Comparison of ENCODE assay signal across 2 cellular contexts in genomic region chr1:28755701-28756100, GRCh38.
TF ChIP-seq lines count a peak whose summit lies in the region.

No MANE protein-coding gene starts in this region.

TF ChIP-seq in SK-N-SH, 30 proteins besides CTCF, POLR2A, EP300 and RAD21 (continued from another document):
- TF ChIP-seq REST (IDR thresholded peaks at IDR 0.05; ENCODE audit: low read depth, low read length) (no peak), MXI1 (IDR thresholded peaks at IDR 0.05; ENCODE audit: low read depth, low read length) (no peak), USF1 (IDR thresholded peaks at IDR 0.05; ENCODE audit: borderline replicate concordance, low read depth) (no peak), ZBTB33 (IDR thresholded peaks at IDR 0.05; ENCODE audit: borderline replicate concordance, low read depth) (no peak), TAF1 (IDR thresholded peaks at IDR 0.05; ENCODE audit: borderline replicate concordance, low read depth, low read length) (no peak), CHD2 (IDR thresholded peaks at IDR 0.05; ENCODE audit: low read length, partially characterized antibody) (no peak)

TF ChIP-seq in SK-N-SH treated with all-trans-retinoic acid at 6 μM for 48 hours, 23 proteins besides CTCF, POLR2A, EP300 and RAD21 (continued from another document):
- TF ChIP-seq TSHZ2 (CRISPR knock-in tag; IDR thresholded peaks at IDR 0.05) (no peak), ZNF565 (CRISPR knock-in tag; conservative IDR thresholded peaks at IDR 0.05; ENCODE audit: low read depth) (no peak), ZNF70 (CRISPR knock-in tag; IDR thresholded peaks at IDR 0.05) (no peak), ARNTL (CRISPR knock-in tag; IDR thresholded peaks at IDR 0.05; ENCODE audit: borderline replicate concordance, low read depth) (no peak), PATZ1 (CRISPR knock-in tag; IDR thresholded peaks at IDR 0.05; ENCODE audit: borderline replicate concordance) (no peak), TCF4 (CRISPR knock-in tag; IDR thresholded peaks at IDR 0.05; ENCODE audit: borderline replicate concordance) (no peak), OSR1 (CRISPR knock-in tag; IDR thresholded peaks at IDR 0.05) (no peak), SNAI2 (CRISPR knock-in tag; IDR thresholded peaks at IDR 0.05) (no peak), CREB5 (CRISPR knock-in tag; IDR thresholded peaks at IDR 0.05; ENCODE audit: low read depth) (no peak), PPARA (CRISPR knock-in tag; IDR thresholded peaks at IDR 0.05; ENCODE audit: borderline replicate concordance) (no peak), ZC3H10 (CRISPR knock-in tag; IDR thresholded peaks at IDR 0.05) (no peak), ZFP3 (CRISPR knock-in tag; IDR thresholded peaks at IDR 0.05) (no peak)
TF ChIP-seq in SK-N-SH treated with all-trans-retinoic acid at 6 μM for 48 hours: peak in this region for 0.
